ENCODE assay signal across 11 cellular contexts in the genomic region with DNA sequence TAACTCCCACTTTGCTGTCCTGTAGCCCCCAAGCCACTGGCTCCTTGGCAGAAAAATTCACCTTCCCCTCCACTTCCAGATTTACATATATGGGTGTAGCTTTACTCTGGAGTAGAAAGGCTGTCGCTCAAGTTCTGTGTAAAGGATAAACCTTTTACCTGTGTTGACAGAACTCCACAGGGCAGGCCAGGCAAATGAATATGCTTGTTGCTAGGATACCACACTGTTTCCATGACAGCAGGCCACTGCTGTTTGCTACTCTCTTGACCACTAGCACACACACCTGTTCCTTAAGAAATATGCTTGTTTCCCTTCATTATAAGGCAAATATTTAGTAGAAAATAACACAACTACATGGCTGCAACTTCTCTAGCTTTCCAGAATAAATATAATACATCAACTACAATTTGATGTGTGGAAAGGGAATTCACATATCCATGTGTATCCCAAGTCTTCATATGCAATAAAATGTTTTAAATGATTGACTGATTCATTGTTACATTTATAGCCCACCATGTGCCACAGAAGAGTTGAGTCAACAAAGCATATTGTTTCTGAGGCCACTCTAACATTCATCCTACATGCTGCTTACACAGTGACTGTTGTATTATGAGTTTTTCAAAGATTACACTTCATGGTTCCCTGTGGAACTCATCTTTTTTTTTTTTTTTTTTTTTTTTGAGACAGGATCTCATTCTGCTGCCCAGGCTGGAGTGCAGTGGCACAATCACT. TPM values are rescaled to one million over a fixed set of nuclear protein-coding genes. Genes with fewer than 3 reads are reported as not detected.
DNase-seq lines count a peak whose midpoint lies in the region; ATAC-seq and TF ChIP-seq lines count a peak whose summit lies in the region.
"Had no signal": no experiment of that assay in that cellular context is flagged by ENCODE, and none has a peak within 500 bp of the region (broad histone marks: within the 10 kb centered on the region; RNA-seq: fewer than 3 reads in every experiment).

No MANE protein-coding gene starts in this region.

- no peak for TF ChIP-seq CTCF in endodermal cell (conservative IDR thresholded peaks at IDR 0.05)

- H3K4me3 ChIP-seq in endodermal cell (ENCODE audit: low read length) = no peak overlapping the region
- H3K4me3 ChIP-seq: gastroesophageal sphincter had no signal

- H3K4me1 Mint-ChIP-seq in endodermal cell = peaks cover 9% of the 10 kb centered on the region
- H3K4me1 Mint-ChIP-seq: natural killer cell had no signal

- DNase-seq in LHCN-M2 (ENCODE audit: low read depth) (peak; percentile 88), NCI-H524 treated with DMSO at 0.1 percent for 48 hours (lab: John Stamatoyannopoulos, UW) (peak; percentile 17), endodermal cell (peak; percentile 90), renal cortical epithelial cell (ENCODE audit: low read depth) (peak; percentile 52), SKM-1 (lab: John Stamatoyannopoulos, UW; ENCODE audit: unreplicated experiment) (no peak), Right ventricle myocardium superior (no peak), T-helper 1 cell (no peak)
- DNase-seq in activated effector memory CD4-positive, alpha-beta T cell treated with anti-CD3 and anti-CD28 coated beads, Interleukin-2, amount 50 U/mL, for 16 hours = no peak
- DNase-seq: activated CD4-positive, alpha-beta memory T cell treated with anti-CD3 and anti-CD28 coated beads for 36 hours; natural killer cell had no signal

- H3K27ac Mint-ChIP-seq in endodermal cell = no peak overlapping the region
- H3K27ac Mint-ChIP-seq: activated CD4-positive, alpha-beta memory T cell treated with anti-CD3 and anti-CD28 coated beads for 36 hours; natural killer cell had no signal

- H3K4me1 ChIP-seq in endodermal cell (ENCODE audit: control insufficient read depth, insufficient read depth, low read length) = no peaks in the 10 kb centered on the region

- no peaks in the 10 kb centered on the region for H3K9me3 ChIP-seq in endodermal cell (ENCODE audit: control insufficient read depth, low read length)
- H3K9me3 ChIP-seq: gastroesophageal sphincter had no signal

- no peaks in the 10 kb centered on the region for H3K36me3 Mint-ChIP-seq in endodermal cell (ENCODE audit: low read depth)
- H3K36me3 Mint-ChIP-seq: activated CD4-positive, alpha-beta memory T cell treated with anti-CD3 and anti-CD28 coated beads for 36 hours; natural killer cell had no signal

- no peak for ATAC-seq in Right ventricle myocardium superior (ENCODE audit: poor library complexity)
- ATAC-seq: gastroesophageal sphincter, natural killer cell had no signal

- no peaks in the 10 kb centered on the region for H3K27me3 ChIP-seq in endodermal cell (ENCODE audit: control insufficient read depth, insufficient read depth, low read length, poor library complexity, severe bottlenecking)
- H3K27me3 ChIP-seq: gastroesophageal sphincter had no signal

- intact Hi-C loops in Right ventricle myocardium superior (cut with DNase I) = no loop called here

- no peak overlapping the region for H3K4me3 Mint-ChIP-seq in endodermal cell
- H3K4me3 Mint-ChIP-seq: activated CD4-positive, alpha-beta memory T cell treated with anti-CD3 and anti-CD28 coated beads for 36 hours; natural killer cell had no signal

- H3K27me3 Mint-ChIP-seq in endodermal cell (ENCODE audit: insufficient read depth) = no peaks in the 10 kb centered on the region

- H3K9me3 Mint-ChIP-seq in endodermal cell = no peaks in the 10 kb centered on the region
- H3K9me3 Mint-ChIP-seq: activated CD4-positive, alpha-beta memory T cell treated with anti-CD3 and anti-CD28 coated beads for 36 hours; natural killer cell had no signal

- 11% methylated on average over 1 of the region's 1 CpG; no CpG with 5 or more reads in 1 of the 2 experiments for WGBS in endodermal cell (ENCODE audit: insufficient coverage in 1 of 2, insufficient read length in 1 of 2), 2 experiments

- no peaks in the 10 kb centered on the region for H3K36me3 ChIP-seq in endodermal cell (ENCODE audit: control insufficient read depth, insufficient read depth, low read length)
- H3K36me3 ChIP-seq: gastroesophageal sphincter had no signal

- H3K27ac ChIP-seq in endodermal cell (ENCODE audit: low read depth, low read length) = no peak overlapping the region
- H3K27ac ChIP-seq: gastroesophageal sphincter had no signal

- H3K9ac ChIP-seq in endodermal cell (ENCODE audit: extremely low read depth, low read length, poor library complexity, severe bottlenecking) = no peak overlapping the region

RNA-seq across cellular contexts. Expression of gene ROCK1, which starts 56.2 kb away (rescaled TPM):
- 28.3 and 31.1 TPM in 2 replicates for total RNA-seq in LHCN-M2 (2014; rRNA removed)
- polyA plus RNA-seq in LHCN-M2 (2012) = 12.0 TPM
- total RNA-seq in endodermal cell = 10 to 100 TPM; 49.6 to 54.2 TPM
- polyA plus RNA-seq in endodermal cell (2013, experiment 1 of 2) = 36.7 TPM
- polyA plus RNA-seq in endodermal cell (2013, experiment 2 of 2) = 38.4 TPM
- 19.8 and 53.8 TPM in 2 replicates for total RNA-seq in renal cortical epithelial cell
- 31.4 TPM for total RNA-seq in Right ventricle myocardium superior

Comparison
In these comparisons a context has a peak if more than half of its experiments do, and no peak if none do; other contexts are left out.
1. DNase-seq: peak in LHCN-M2 (single experiment), NCI-H524 treated with DMSO at 0.1 percent for 48 hours (single experiment), endodermal cell (single experiment) and renal cortical epithelial cell (single experiment); none in activated effector memory CD4-positive, alpha-beta T cell treated with anti-CD3 and anti-CD28 coated beads, Interleukin-2, amount 50 U/mL, for 16 hours (single experiment), SKM-1 (single experiment), Right ventricle myocardium superior (single experiment) and T-helper 1 cell (0 of 5).